ENCODE assay signal across 1 cellular context in the genomic region with DNA sequence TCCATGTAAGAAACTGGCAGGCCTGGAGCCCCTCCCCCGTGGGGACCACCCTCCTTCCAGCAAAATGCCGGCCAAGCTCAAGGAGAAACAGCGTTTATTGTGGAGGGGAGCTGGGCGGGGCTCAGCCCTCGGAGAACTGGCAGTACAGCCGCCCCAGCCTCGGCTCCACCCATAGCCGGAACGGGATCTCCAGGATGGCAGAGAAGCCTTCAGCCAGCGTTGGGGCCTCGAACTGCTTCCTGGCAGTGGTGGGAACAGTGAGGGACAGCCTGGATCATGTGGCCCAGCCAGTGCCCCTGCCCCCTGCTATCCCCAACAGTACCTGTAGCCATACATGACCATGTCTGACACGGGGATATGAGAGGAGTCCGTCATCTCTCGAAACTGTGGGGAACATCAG.
TF ChIP-seq lines count a peak whose summit lies in the region.

No MANE protein-coding gene starts in this region.

TF ChIP-seq in HepG2, 621 proteins besides CTCF, POLR2A, EP300 and RAD21:
- TF ChIP-seq AGO2 (optimal IDR thresholded peaks at IDR 0.05; ENCODE audit: low read depth, low read length) = peak; percentile 56
- TF ChIP-seq, protein P1, sequence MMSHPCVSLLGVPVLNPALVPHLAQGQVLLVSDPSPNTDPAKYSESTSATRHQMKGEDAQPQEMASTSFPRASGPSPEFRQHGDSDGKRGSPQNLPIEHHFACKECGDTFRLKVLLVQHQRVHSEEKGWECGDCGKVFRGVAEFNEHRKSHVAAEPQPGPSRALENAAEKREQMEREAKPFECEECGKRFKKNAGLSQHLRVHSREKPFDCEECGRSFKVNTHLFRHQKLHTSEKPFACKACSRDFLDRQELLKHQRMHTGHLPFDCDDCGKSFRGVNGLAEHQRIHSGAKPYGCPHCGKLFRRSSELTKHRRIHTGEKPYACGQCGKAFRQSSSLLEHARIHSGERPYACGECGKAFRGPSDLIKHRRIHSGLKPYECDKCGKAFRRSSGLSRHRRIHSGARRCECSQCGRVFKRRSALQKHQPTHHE (CRISPR knock-in tag; IDR thresholded peaks at IDR 0.05; ENCODE audit: borderline replicate concordance) = no peak
- TF ChIP-seq SOX13 (IDR thresholded peaks at IDR 0.05) = no peak
- TF ChIP-seq SOX13 (CRISPR knock-in tag; conservative IDR thresholded peaks at IDR 0.05 in 1 of 2, IDR thresholded peaks at IDR 0.05 in 1 of 2) = no peak
- TF ChIP-seq PAF1 (CRISPR knock-in tag; IDR thresholded peaks at IDR 0.05) = peak; percentile 45; the same call in 1 of the 2 replicates
